In the genomic region with DNA sequence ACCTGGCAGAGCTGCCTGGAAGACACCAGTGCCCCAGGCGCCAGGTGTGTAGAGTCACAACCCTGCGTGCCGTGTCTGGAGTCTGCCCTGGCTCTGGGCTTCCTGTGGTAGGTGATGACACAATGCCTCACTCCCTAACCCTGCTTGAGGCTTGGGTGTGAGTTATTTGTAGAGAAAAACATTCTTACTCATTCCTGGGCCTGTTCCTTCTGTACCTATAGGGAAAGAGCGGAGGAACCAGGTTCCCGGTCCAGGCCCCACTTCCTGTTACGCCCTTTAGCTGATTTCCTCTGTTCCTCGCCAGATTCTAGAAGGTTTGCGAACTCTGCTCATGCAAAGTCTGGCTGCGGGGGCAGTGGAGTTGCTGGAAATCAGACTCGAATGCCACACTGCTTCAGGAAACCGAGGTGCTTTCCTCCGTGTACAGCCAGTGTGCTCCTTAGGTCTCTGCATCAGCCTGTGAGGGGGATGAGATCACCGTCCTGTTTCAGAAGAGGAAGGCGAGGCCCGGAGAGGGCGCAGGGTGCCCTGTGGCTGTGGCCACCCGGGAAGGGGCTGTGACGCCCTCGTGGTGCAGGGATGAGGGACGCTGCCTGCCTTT, we compare ENCODE assay signal across 8 cellular contexts.
DNase-seq lines count a peak whose midpoint lies in the region; ATAC-seq and TF ChIP-seq lines count a peak whose summit lies in the region.

No MANE protein-coding gene starts in this region.

- no peak overlapping the region for H3K4me3 ChIP-seq in epithelial cell of esophagus (ENCODE audit: low read length)

- peak; percentile 12 for ATAC-seq in GM21786 (IDR thresholded peaks at IDR 0.05; ENCODE audit: unreplicated experiment)

- peak; percentile 37 to 75 for DNase-seq in activated CD4-positive, alpha-beta T cell treated with anti-CD3 and anti-CD28 coated beads, Interleukin-2, amount 50 U/mL, for 24 hours (ENCODE audit: low read depth in 1 of 2, low spot score in 1 of 2)
- DNase-seq in epithelial cell of esophagus (ENCODE audit: low read depth) (peak; percentile 98), DMS114 treated with DMSO at 0.1 percent for 48 hours (lab: John Stamatoyannopoulos, UW; ENCODE audit: unreplicated experiment) (no peak), HuH-7 (ENCODE audit: low spot score) (no peak), EL (no peak), RPMI8226 (no peak)
- DNase-seq in stimulated activated CD8-positive, alpha-beta memory T cell treated with anti-CD3 and anti-CD28 coated beads, Interleukin-15, amount 100 ng/mL, for 4 hours (ENCODE audit: low read depth in 2 of 2) = peak; percentile 45 to 46

- no peak for TF ChIP-seq CTCF in epithelial cell of esophagus (IDR thresholded peaks at IDR 0.05; ENCODE audit: insufficient read depth, low read depth, low read length, missing control alignments)

Comparison
In these comparisons a context has a peak if more than half of its experiments do, and no peak if none do; other contexts are left out.
1. DNase-seq: peak in activated CD4-positive, alpha-beta T cell treated with anti-CD3 and anti-CD28 coated beads, Interleukin-2, amount 50 U/mL, for 24 hours (2 of 2), epithelial cell of esophagus (single experiment) and stimulated activated CD8-positive, alpha-beta memory T cell treated with anti-CD3 and anti-CD28 coated beads, Interleukin-15, amount 100 ng/mL, for 4 hours (2 of 2); none in DMS114 treated with DMSO at 0.1 percent for 48 hours (single experiment), HuH-7 (single experiment), EL (single experiment) and RPMI8226 (single experiment).